19 cellular contexts compared by ENCODE assay signal in the genomic region with DNA sequence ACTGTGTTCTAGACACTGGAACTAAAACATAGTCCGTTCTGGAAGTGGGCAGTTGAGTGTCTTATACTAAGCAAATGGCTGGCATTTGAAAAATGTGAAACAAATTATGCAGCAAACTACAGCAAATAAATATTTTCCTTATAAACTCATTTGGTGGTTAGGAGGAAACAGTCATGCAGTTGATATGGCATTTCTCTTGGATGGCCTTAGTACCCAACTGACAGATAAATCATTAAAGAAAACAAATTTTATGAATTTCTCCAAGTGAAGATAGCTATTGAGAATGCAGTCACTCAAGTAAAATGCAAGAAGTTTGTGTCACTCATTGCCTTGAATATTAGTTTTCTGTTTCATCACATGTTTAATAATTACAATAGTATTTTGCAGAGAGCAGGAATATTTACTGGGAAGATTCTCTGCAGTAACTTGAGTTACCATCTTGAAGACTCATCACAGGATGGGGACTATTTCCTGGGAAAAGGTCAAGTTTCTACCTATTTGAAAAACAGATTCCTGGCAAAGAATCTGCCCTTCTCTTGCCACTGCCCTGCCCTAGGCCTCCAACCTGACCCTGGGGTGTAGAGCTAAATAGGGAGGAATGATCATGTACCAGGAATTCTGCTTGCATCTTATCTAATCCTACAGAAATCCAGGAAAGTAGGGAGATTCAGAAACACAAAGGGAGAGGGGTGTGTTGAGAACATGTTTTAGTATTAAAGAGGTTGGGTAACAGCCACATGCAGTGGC.
DNase-seq lines count a peak whose midpoint lies in the region; ATAC-seq and TF ChIP-seq lines count a peak whose summit lies in the region.
"Had no signal": no experiment of that assay in that cellular context is flagged by ENCODE, and none has a peak within 500 bp of the region (broad histone marks: within the 10 kb centered on the region; RNA-seq: fewer than 3 reads in every experiment).

No MANE protein-coding gene starts in this region.

- H3K79me2 ChIP-seq in mesendoderm (ENCODE audit: control insufficient read depth, insufficient read depth, low read length) = no peaks in the 10 kb centered on the region

- no peak overlapping the region for H2AK5ac ChIP-seq in mesendoderm (ENCODE audit: low read length)

- in situ Hi-C loops in astrocyte of the spinal cord (cut with HindIII; ENCODE audit: low sequenced_read_pairs) = no loop called here

- H3K9ac ChIP-seq in mesendoderm (ENCODE audit: low read length) = no peak overlapping the region

- H2BK5ac ChIP-seq in mesendoderm (ENCODE audit: low read length) = no peak overlapping the region

- H3K4me3 ChIP-seq in astrocyte of the spinal cord (ENCODE audit: low read depth, low read length) = no peak overlapping the region
- H3K4me3 ChIP-seq in mesendoderm (ENCODE audit: low read length) = no peak overlapping the region
- H3K4me3 ChIP-seq: adrenal gland, coronary artery, Peyer's patch had no signal

- H2BK120ac ChIP-seq in mesendoderm (ENCODE audit: low read depth, low read length) = no peak overlapping the region

- WGBS in mesendoderm (ENCODE audit: extremely low coverage, insufficient coverage, low lambda C conversion rate) = no CpG with 5 or more reads among the region's 1 CpG

- H3K18ac ChIP-seq in mesendoderm (ENCODE audit: low read length) = no peak overlapping the region

- H3K79me1 ChIP-seq in mesendoderm (ENCODE audit: low read length) = peaks cover 8% of the 10 kb centered on the region

- DNase-seq in AG08396 (ENCODE audit: low spot score) = peak; percentile 31
- DNase-seq in HS-27A (ENCODE audit: low read depth) = peak; percentile 51
- peak; percentile 30 for DNase-seq in astrocyte of the spinal cord (ENCODE audit: low read depth, low spot score)
- peak; percentile 17 for DNase-seq in mesendoderm
- no peak for DNase-seq in T-helper 2 cell
- no peak for DNase-seq in activated CD4-positive, alpha-beta T cell treated with anti-CD3 and anti-CD28 coated beads, Interleukin-2, amount 50 U/mL, for 1 hour
- DNase-seq: activated CD8-positive, alpha-beta T cell treated with anti-CD3 and anti-CD28 coated beads, Interleukin-2, amount 10 ng/mL, durations not matched to agents 7 days and 5 days; adrenal gland; COR-L47; hippocampal formation; MM.1S; NCI-H774; Peyer's patch; posterior cingulate gyrus had no signal

- no peaks in the 10 kb centered on the region for H3K27me3 ChIP-seq in mesendoderm (ENCODE audit: insufficient read depth, low read length, poor library complexity)
- H3K27me3 ChIP-seq: adrenal gland, Peyer's patch had no signal

- ATAC-seq in GM21360 (IDR thresholded peaks at IDR 0.05; ENCODE audit: unreplicated experiment) = no peak
- no peak for ATAC-seq in HG02852 (IDR thresholded peaks at IDR 0.05; ENCODE audit: unreplicated experiment)
- ATAC-seq: activated CD8-positive, alpha-beta T cell treated with anti-CD3 and anti-CD28 coated beads, Interleukin-2, amount 10 ng/mL, durations not matched to agents 7 days and 5 days; left lobe of liver; stimulated activated memory B cell treated with anti-CD40 and anti-IgM and Interleukin-4, amounts not matched to agents 10 μg/mL and 1 μg/mL and 100 μg/mL, for 72 hours had no signal

- H2BK15ac ChIP-seq in mesendoderm (replicated peaks; ENCODE audit: low read depth) = no peak overlapping the region

- H3K27ac ChIP-seq in mesendoderm (ENCODE audit: low read depth, low read length) = no peak overlapping the region
- H3K27ac ChIP-seq: adrenal gland, coronary artery, Peyer's patch had no signal

- H4K5ac ChIP-seq in mesendoderm (ENCODE audit: low read length) = no peak overlapping the region

- no peaks in the 10 kb centered on the region for H3K36me3 ChIP-seq in mesendoderm (ENCODE audit: control insufficient read depth, insufficient read depth, low read length)
- H3K36me3 ChIP-seq: adrenal gland, Peyer's patch had no signal

- no peak overlapping the region for H3K4me2 ChIP-seq in mesendoderm (ENCODE audit: low read length)

- no peak overlapping the region for H3K56ac ChIP-seq in mesendoderm (ENCODE audit: low read length)

- H3K4me1 ChIP-seq in mesendoderm (ENCODE audit: control insufficient read depth, low read depth, low read length) = no peaks in the 10 kb centered on the region

- H3K4ac ChIP-seq in mesendoderm (ENCODE audit: low read depth, low read length) = no peak overlapping the region

- TF ChIP-seq CTCF in astrocyte of the spinal cord (IDR thresholded peaks at IDR 0.05; ENCODE audit: low read depth, low read length) = no peak

- H4K8ac ChIP-seq in mesendoderm (ENCODE audit: low read depth, low read length) = no peak overlapping the region

- H3K23ac ChIP-seq in mesendoderm (ENCODE audit: low read length) = no peak overlapping the region

Comparison
In these comparisons a context has a peak if more than half of its experiments do, and no peak if none do; other contexts are left out.
1. DNase-seq: peak in AG08396 (single experiment), HS-27A (single experiment), astrocyte of the spinal cord (single experiment) and mesendoderm (single experiment); none in T-helper 2 cell (0 of 5) and activated CD4-positive, alpha-beta T cell treated with anti-CD3 and anti-CD28 coated beads, Interleukin-2, amount 50 U/mL, for 1 hour (single experiment).